Comparison of ENCODE assay signal across 12 cellular contexts in the genomic region with DNA sequence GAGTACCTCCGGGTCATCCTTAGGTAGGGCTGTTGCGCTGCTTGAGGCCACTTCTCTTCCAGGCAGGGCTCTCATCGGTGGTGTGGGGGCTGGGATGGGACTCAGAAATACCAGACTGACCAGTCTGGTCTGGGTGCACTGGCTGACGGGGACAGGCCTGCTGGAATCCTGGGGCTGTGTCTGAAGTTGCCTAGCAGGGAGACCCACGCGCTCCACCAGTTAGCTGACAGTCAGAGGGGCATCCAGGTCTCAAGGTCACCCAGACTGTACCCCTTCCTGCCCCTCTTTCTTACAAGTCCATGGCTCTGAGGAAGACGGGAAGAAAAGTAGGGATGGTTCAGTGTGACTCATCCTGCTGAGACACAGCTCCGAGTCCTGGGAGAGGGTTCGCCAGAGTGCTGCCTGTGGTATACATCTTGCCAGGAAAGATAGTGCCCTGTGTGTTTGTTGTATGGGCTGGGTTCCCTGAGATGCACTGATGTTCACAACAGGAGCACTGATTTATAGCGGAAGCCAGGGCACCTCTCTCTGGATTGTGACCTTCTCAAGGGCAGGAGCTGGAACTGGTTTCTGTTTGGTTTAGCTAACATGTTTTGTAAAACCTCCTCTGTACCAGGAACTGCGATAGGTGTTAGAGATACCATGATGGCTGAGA.
DNase-seq lines count a peak whose midpoint lies in the region; ATAC-seq and TF ChIP-seq lines count a peak whose summit lies in the region.
"Had no signal": no experiment of that assay in that cellular context is flagged by ENCODE, and none has a peak within 500 bp of the region (broad histone marks: within the 10 kb centered on the region; RNA-seq: fewer than 3 reads in every experiment).

No MANE protein-coding gene starts in this region.

- H3K9me3 ChIP-seq in Panc1 (ENCODE audit: control insufficient read depth, insufficient read depth, low read depth, low read length): no peaks in the 10 kb centered on the region
- no peaks in the 10 kb centered on the region for H3K9me3 ChIP-seq in esophagus squamous epithelium

- intact Hi-C loops in Panc1 (cut with micrococcal nuclease; ENCODE audit: unreplicated experiment) (no loop called here), esophagus squamous epithelium (cut with DNase I) (no loop called here), CD14-positive monocyte (cut with micrococcal nuclease) (no loop called here)

- TF ChIP-seq CTCF in AG10803 (conservative IDR thresholded peaks at IDR 0.05; ENCODE audit: low read length): no peak
- TF ChIP-seq CTCF in Panc1 (IDR thresholded peaks at IDR 0.05): no peak
- TF ChIP-seq CTCF in esophagus squamous epithelium (IDR thresholded peaks at IDR 0.05): no peak
- TF ChIP-seq CTCF in CD14-positive monocyte (IDR thresholded peaks at IDR 0.05): no peak

- no peak overlapping the region for H3K4me3 Mint-ChIP-seq in CD14-positive monocyte
- H3K4me3 Mint-ChIP-seq: nephron progenitor cell had no signal

- CTCF ChIA-PET in Panc1 (lab: Charles Lee): no interaction called here

- peak overlapping the region in 1 of 7 donors; percentile 72 for H3K27ac Mint-ChIP-seq in CD14-positive monocyte
- H3K27ac Mint-ChIP-seq: nephron progenitor cell had no signal

- H3K4me1 Mint-ChIP-seq in CD14-positive monocyte: no peaks in the 10 kb centered on the region

- peaks cover 14% of the 10 kb centered on the region for H3K4me1 ChIP-seq in Panc1 (ENCODE audit: control insufficient read depth, insufficient read depth, low read length)
- peaks cover 0 to 28% (median 0%) of the 10 kb centered on the region in 3 donors for H3K4me1 ChIP-seq in esophagus squamous epithelium

- H3K27me3 Mint-ChIP-seq in CD14-positive monocyte (ENCODE audit: low read depth in 3 of 3): peaks cover 0 to 2% (median 0%) of the 10 kb centered on the region in 3 donors

- no peaks in the 10 kb centered on the region for H3K27me3 ChIP-seq in Panc1 (ENCODE audit: control insufficient read depth, insufficient read depth, low read length)
- H3K27me3 ChIP-seq in esophagus squamous epithelium: no peaks in the 10 kb centered on the region

- peaks cover 61 to 75% of the 10 kb centered on the region in 2 donors for H3K36me3 Mint-ChIP-seq in CD14-positive monocyte
- H3K36me3 Mint-ChIP-seq: activated naive CD4-positive, alpha-beta T cell treated with anti-CD3 and anti-CD28 coated beads, Interleukin-2, amount 50 U/mL, for 72 hours had no signal

- H3K36me3 ChIP-seq in Panc1 (ENCODE audit: control insufficient read depth, insufficient read depth, low read length) (no peaks in the 10 kb centered on the region), esophagus squamous epithelium (no peaks in the 10 kb centered on the region)

- 63 to 70% methylated on average over 2 to 8 of the region's 11 CpGs for WGBS in esophagus squamous epithelium, 2 donors

- no TSS peak for BruUV-seq in Panc1 (replicated peaks; lab: Mats Ljungman, UMichigan)

- POLR2A ChIA-PET in Panc1 (lab: Charles Lee): no interaction called here

- in situ Hi-C loops in Panc1 (cut with HindIII; ENCODE audit: low pct_unique_long_range_greater_than_20kb, low sequenced_read_pairs): no loop called here

- DNase-seq in AG10803 (ENCODE audit: low read depth): peak; percentile 26
- no peak for DNase-seq in Panc1 (ENCODE audit: low read depth, low spot score)
- DNase-seq in esophagus squamous epithelium (lab: John Stamatoyannopoulos, UW): no peak
- DNase-seq in mucosa of gallbladder (ENCODE audit: low spot score): peak; percentile 61
- DNase-seq in NCI-H1417 treated with DMSO at 0.1 percent for 48 hours (lab: John Stamatoyannopoulos, UW): no peak
- DNase-seq in CD14-positive monocyte (ENCODE audit: low spot score): no peak
- DNase-seq: GOT3, NCI-H526 treated with DMSO at 0.1 percent for 48 hours, nephron progenitor cell had no signal

- H3K9me3 Mint-ChIP-seq in CD14-positive monocyte: peaks cover 0 to 5% (median 0%) of the 10 kb centered on the region in 7 donors
- H3K9me3 Mint-ChIP-seq: activated naive CD4-positive, alpha-beta T cell treated with anti-CD3 and anti-CD28 coated beads, Interleukin-2, amount 50 U/mL, for 72 hours; nephron progenitor cell had no signal

- H3K27ac ChIP-seq in Panc1 (ENCODE audit: low read length) (peak overlapping the region; percentile 29; the same call in 1 of the 2 replicates), esophagus squamous epithelium (peak overlapping the region; percentile 39 to 57 (median 50))

- no peak overlapping the region for H3K4me3 ChIP-seq in AG10803 (ENCODE audit: low read length)
- no peak overlapping the region for H3K4me3 ChIP-seq in Panc1 (ENCODE audit: low read depth in 2 of 2, low read length in 2 of 2)
- H3K4me3 ChIP-seq in esophagus squamous epithelium: no peak overlapping the region

- ATAC-seq in Panc1 (peak; percentile 64; the same call in 1 of the 2 replicates), HG02938 (IDR thresholded peaks at IDR 0.05; ENCODE audit: unreplicated experiment) (no peak), HG02798 (IDR thresholded peaks at IDR 0.05; ENCODE audit: poor library complexity, unreplicated experiment) (no peak)
- ATAC-seq: activated naive CD4-positive, alpha-beta T cell treated with anti-CD3 and anti-CD28 coated beads, Interleukin-2, amount 50 U/mL, for 72 hours had no signal

- no peak for TF ChIP-seq POLR2A in esophagus squamous epithelium (IDR thresholded peaks at IDR 0.05)

Comparison
In these comparisons a context has a peak if more than half of its experiments do, and no peak if none do; other contexts are left out.
1. DNase-seq: peak in AG10803 (single experiment) and mucosa of gallbladder (single experiment); none in Panc1 (single experiment), esophagus squamous epithelium (single experiment), NCI-H1417 treated with DMSO at 0.1 percent for 48 hours (single experiment) and CD14-positive monocyte (single experiment).